In the genomic region with DNA sequence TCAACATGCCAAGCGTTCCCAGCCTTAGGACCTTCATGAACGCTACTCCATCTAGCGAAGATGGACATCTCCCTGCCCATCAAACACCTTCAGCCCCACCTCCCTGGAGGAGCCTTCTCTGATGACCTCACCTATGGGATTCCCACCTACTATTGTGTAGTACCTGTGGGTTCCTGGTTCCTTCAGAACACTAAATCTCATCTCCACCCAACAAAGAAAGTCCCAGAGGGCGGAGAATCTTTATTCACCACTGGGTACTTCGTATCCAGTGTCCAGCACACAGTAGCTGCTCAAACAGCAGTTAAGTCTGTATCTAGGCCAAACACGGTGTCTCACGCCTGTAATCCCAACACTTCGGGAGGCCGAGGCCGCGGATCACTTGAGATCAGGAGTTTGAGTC, we compare ENCODE assay signal across 22 cellular contexts. TPM values are rescaled to one million over a fixed set of nuclear protein-coding genes. Genes with fewer than 3 reads are reported as not detected.
DNase-seq lines count a peak whose midpoint lies in the region; ATAC-seq and TF ChIP-seq lines count a peak whose summit lies in the region.
"Had no signal": no experiment of that assay in that cellular context is flagged by ENCODE, and none has a peak within 500 bp of the region (broad histone marks: within the 10 kb centered on the region; RNA-seq: fewer than 3 reads in every experiment).

No MANE protein-coding gene starts in this region.

- ATAC-seq in WTC11: no peak

- TF ChIP-seq CTCF in WTC11 (IDR thresholded peaks at IDR 0.05) (no peak), prostate gland (IDR thresholded peaks at IDR 0.05) (no peak), GM10266 (IDR thresholded peaks at IDR 0.05; ENCODE audit: control insufficient read depth, insufficient read depth, low read depth, missing control alignments) (no peak)

- 75 to 79% methylated on average over 11 of the region's 11 CpGs for WGBS in esophagus, 2 donors
- WGBS in prostate gland: 95% methylated on average over 11 of the region's 11 CpGs

- TF ChIP-seq POLR2A in prostate gland (IDR thresholded peaks at IDR 0.05): no peak

- POLR2A ChIA-PET in WTC11 (lab: Charles Lee): no interaction called here

- H3K9ac ChIP-seq in BLaER1 treated with 17β-estradiol and CSF1 and Interleukin-3, amounts not matched to agents 10 nM and 100 nM: peak overlapping the region in 4 of 11 experiments; percentile 6 to 79 (median 20); a peak in 5 of 22 replicates

- H3K27me3 ChIP-seq in BLaER1 treated with 17β-estradiol and CSF1 and Interleukin-3, amounts not matched to agents 10 nM and 100 nM: no peaks in the 10 kb centered on the region
- H3K27me3 ChIP-seq in esophagus (ENCODE audit: control insufficient read depth in 1 of 2, insufficient read depth in 2 of 2, low read length in 2 of 2) (no peaks in the 10 kb centered on the region), prostate gland (replicated peaks; ENCODE audit: insufficient read depth) (no peaks in the 10 kb centered on the region)

- peak overlapping the region in 3 of 11 experiments; percentile 21 to 81 (median 69); a peak in 5 of 22 replicates for H3K4me2 ChIP-seq in BLaER1 treated with 17β-estradiol and CSF1 and Interleukin-3, amounts not matched to agents 10 nM and 100 nM

- H3K4me3 Mint-ChIP-seq in WTC11: no peak overlapping the region
- H3K4me3 Mint-ChIP-seq: B cell; CD4-positive, CD25-positive, alpha-beta regulatory T cell had no signal

- DNase-seq in WTC11 (ENCODE audit: low spot score) (no peak), prostate gland (ENCODE audit: low spot score) (no peak), NCI-H1930 (lab: John Stamatoyannopoulos, UW) (no peak), GM10266 (ENCODE audit: extremely low spot score) (no peak), dermis blood vessel endothelial cell (no peak)
- DNase-seq: CD4-positive, CD25-positive, alpha-beta regulatory T cell; H7; Karpas-422; MV-4-11; NCI-H1105; NCI-H146; NCI-H2029; NCI-H446; NCI-H524 treated with DMSO at 0.1 percent for 48 hours; NCI-H774; SIG-M5 had no signal

- H3K4me1 ChIP-seq in BLaER1 treated with 17β-estradiol and CSF1 and Interleukin-3, amounts not matched to agents 10 nM and 100 nM: peaks cover 24 to 96% (median 47%) of the 10 kb centered on the region in 10 experiments
- H3K4me1 ChIP-seq in esophagus (ENCODE audit: control insufficient read depth in 2 of 2, insufficient read depth in 2 of 2, low read length in 1 of 2): peaks cover 0 to 14% of the 10 kb centered on the region in 2 donors
- H3K4me1 ChIP-seq in prostate gland (replicated peaks): peaks cover 6% of the 10 kb centered on the region

- no peaks in the 10 kb centered on the region for H3K9me3 Mint-ChIP-seq in WTC11

- peaks cover 0 to 78% (median 18%) of the 10 kb centered on the region in 11 experiments; a peak in 14 of 22 replicates for H3K9me3 ChIP-seq in BLaER1 treated with 17β-estradiol and CSF1 and Interleukin-3, amounts not matched to agents 10 nM and 100 nM (replicated peaks in 1 of 11)
- H3K9me3 ChIP-seq in esophagus (ENCODE audit: control insufficient read depth in 2 of 2, insufficient read depth in 1 of 2, low read depth in 1 of 2, low read length in 1 of 2): no peaks in the 10 kb centered on the region
- no peaks in the 10 kb centered on the region for H3K9me3 ChIP-seq in prostate gland

- peaks cover 55% of the 10 kb centered on the region for H3K4me1 Mint-ChIP-seq in WTC11
- H3K4me1 Mint-ChIP-seq: CD4-positive, CD25-positive, alpha-beta regulatory T cell had no signal

- no peaks in the 10 kb centered on the region for H3K27me3 Mint-ChIP-seq in WTC11 (ENCODE audit: low read depth)
- H3K27me3 Mint-ChIP-seq: B cell had no signal

- CTCF ChIA-PET in WTC11 (lab: Charles Lee): no interaction called here

- intact Hi-C loops in prostate gland (cut with DNase I): no loop called here

- H3K27ac ChIP-seq in BLaER1 treated with 17β-estradiol and CSF1 and Interleukin-3, amounts not matched to agents 10 nM and 100 nM: peak overlapping the region; percentile 93 to 99 (median 95); a peak in 21 of 22 replicates
- H3K27ac ChIP-seq in esophagus (ENCODE audit: low read depth in 2 of 2, low read length in 1 of 2) (peak overlapping the region; percentile 22 to 82), prostate gland (peak overlapping the region; percentile 47 to 97)
- H3K27ac ChIP-seq: 22Rv1, HL-60, SK-N-MC had no signal

- H3K27ac Mint-ChIP-seq in WTC11: peak overlapping the region; percentile 78
- H3K27ac Mint-ChIP-seq: B cell; CD4-positive, CD25-positive, alpha-beta regulatory T cell had no signal

- peak overlapping the region in 1 of 10 experiments; percentile 0; a peak in 2 of 20 replicates for H3K4me3 ChIP-seq in BLaER1 treated with 17β-estradiol and CSF1 and Interleukin-3, amounts not matched to agents 10 nM and 100 nM
- no peak overlapping the region for H3K4me3 ChIP-seq in esophagus (ENCODE audit: low read depth in 1 of 2, low read length in 2 of 2)
- H3K4me3 ChIP-seq in prostate gland: no peak overlapping the region
- H3K4me3 ChIP-seq: SK-N-MC had no signal

- peaks cover 0 to 53% (median 0%) of the 10 kb centered on the region in 11 experiments; a peak in 7 of 22 replicates for H3K36me3 ChIP-seq in BLaER1 treated with 17β-estradiol and CSF1 and Interleukin-3, amounts not matched to agents 10 nM and 100 nM
- no peaks in the 10 kb centered on the region for H3K36me3 ChIP-seq in esophagus (ENCODE audit: control insufficient read depth in 2 of 2, insufficient read depth in 2 of 2, low read length in 1 of 2)
- no peaks in the 10 kb centered on the region for H3K36me3 ChIP-seq in prostate gland

- H4K20me1 ChIP-seq in BLaER1 treated with 17β-estradiol and CSF1 and Interleukin-3, amounts not matched to agents 10 nM and 100 nM: no peaks in the 10 kb centered on the region

- peaks cover 19% of the 10 kb centered on the region for H3K36me3 Mint-ChIP-seq in WTC11
- H3K36me3 Mint-ChIP-seq: CD4-positive, CD25-positive, alpha-beta regulatory T cell had no signal

TF ChIP-seq in WTC11, 78 proteins besides CTCF, POLR2A, EP300 and RAD21 (continues in another document):
- TF ChIP-seq JAZF1 (CRISPR knock-in tag; IDR thresholded peaks at IDR 0.05): no peak
- TF ChIP-seq SMAD4 (CRISPR knock-in tag; IDR thresholded peaks at IDR 0.05): no peak
- TF ChIP-seq ELF4 (CRISPR knock-in tag; IDR thresholded peaks at IDR 0.05; ENCODE audit: low read depth): no peak
- no peak for TF ChIP-seq TCF7 (CRISPR knock-in tag; IDR thresholded peaks at IDR 0.05; ENCODE audit: low read depth)
- TF ChIP-seq, protein P1, sequence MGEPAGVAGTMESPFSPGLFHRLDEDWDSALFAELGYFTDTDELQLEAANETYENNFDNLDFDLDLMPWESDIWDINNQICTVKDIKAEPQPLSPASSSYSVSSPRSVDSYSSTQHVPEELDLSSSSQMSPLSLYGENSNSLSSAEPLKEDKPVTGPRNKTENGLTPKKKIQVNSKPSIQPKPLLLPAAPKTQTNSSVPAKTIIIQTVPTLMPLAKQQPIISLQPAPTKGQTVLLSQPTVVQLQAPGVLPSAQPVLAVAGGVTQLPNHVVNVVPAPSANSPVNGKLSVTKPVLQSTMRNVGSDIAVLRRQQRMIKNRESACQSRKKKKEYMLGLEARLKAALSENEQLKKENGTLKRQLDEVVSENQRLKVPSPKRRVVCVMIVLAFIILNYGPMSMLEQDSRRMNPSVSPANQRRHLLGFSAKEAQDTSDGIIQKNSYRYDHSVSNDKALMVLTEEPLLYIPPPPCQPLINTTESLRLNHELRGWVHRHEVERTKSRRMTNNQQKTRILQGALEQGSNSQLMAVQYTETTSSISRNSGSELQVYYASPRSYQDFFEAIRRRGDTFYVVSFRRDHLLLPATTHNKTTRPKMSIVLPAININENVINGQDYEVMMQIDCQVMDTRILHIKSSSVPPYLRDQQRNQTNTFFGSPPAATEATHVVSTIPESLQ (CRISPR knock-in tag; IDR thresholded peaks at IDR 0.05): no peak
- TF ChIP-seq, protein P2, sequence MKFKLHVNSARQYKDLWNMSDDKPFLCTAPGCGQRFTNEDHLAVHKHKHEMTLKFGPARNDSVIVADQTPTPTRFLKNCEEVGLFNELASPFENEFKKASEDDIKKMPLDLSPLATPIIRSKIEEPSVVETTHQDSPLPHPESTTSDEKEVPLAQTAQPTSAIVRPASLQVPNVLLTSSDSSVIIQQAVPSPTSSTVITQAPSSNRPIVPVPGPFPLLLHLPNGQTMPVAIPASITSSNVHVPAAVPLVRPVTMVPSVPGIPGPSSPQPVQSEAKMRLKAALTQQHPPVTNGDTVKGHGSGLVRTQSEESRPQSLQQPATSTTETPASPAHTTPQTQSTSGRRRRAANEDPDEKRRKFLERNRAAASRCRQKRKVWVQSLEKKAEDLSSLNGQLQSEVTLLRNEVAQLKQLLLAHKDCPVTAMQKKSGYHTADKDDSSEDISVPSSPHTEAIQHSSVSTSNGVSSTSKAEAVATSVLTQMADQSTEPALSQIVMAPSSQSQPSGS (CRISPR knock-in tag; IDR thresholded peaks at IDR 0.05; ENCODE audit: borderline replicate concordance, low read depth): no peak
- TF ChIP-seq, protein P3, sequence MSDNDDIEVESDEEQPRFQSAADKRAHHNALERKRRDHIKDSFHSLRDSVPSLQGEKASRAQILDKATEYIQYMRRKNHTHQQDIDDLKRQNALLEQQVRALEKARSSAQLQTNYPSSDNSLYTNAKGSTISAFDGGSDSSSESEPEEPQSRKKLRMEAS (CRISPR knock-in tag; IDR thresholded peaks at IDR 0.05): no peak
- TF ChIP-seq, protein P4, sequence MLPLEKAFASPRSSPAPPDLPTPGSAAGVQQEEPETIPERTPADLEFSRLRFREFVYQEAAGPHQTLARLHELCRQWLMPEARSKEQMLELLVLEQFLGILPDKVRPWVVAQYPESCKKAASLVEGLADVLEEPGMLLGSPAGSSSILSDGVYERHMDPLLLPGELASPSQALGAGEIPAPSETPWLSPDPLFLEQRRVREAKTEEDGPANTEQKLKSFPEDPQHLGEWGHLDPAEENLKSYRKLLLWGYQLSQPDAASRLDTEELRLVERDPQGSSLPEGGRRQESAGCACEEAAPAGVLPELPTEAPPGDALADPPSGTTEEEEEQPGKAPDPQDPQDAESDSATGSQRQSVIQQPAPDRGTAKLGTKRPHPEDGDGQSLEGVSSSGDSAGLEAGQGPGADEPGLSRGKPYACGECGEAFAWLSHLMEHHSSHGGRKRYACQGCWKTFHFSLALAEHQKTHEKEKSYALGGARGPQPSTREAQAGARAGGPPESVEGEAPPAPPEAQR (CRISPR knock-in tag; IDR thresholded peaks at IDR 0.05): no peak
- TF ChIP-seq FOXP1 (CRISPR knock-in tag; IDR thresholded peaks at IDR 0.05; ENCODE audit: borderline replicate concordance): no peak

RNA-seq across cellular contexts. Expression of a gene that starts 10.1 kb away (rescaled TPM):
- total RNA-seq in WTC11 (2021): 89.0 to 97.9 TPM (median 92.5 TPM) in 3 replicates
- 10 to 100 TPM; 31.3 to 39.4 TPM for polyA plus RNA-seq in esophagus
- 100 to 1,000 TPM; 241 to 302 TPM for total RNA-seq in prostate gland
- total RNA-seq in dermis blood vessel endothelial cell: 1.0 and 4.6 TPM in 2 replicates

Comparison
In these comparisons a context has a peak if more than half of its experiments do, and no peak if none do; other contexts are left out.
1. RNA of a gene that starts 10.1 kb away (total RNA-seq): 241 to 302 TPM in prostate gland and 89.0 to 97.9 TPM in WTC11; 1.0 to 4.6 TPM in dermis blood vessel endothelial cell; every median in the first group is over 10 times any median in the second.
2. Peak in every context shown above with its lines, with median percentiles within 50 percentile points of each other: H3K27ac ChIP-seq.